Comparison of ENCODE assay signal across 27 cellular contexts in genomic region chr17:6498798-6499540, GRCh38. TPM values are rescaled to one million over a fixed set of nuclear protein-coding genes. Genes with fewer than 3 reads are reported as not detected.
DNase-seq lines count a peak whose midpoint lies in the region; ATAC-seq and TF ChIP-seq lines count a peak whose summit lies in the region.
"Had no signal": no experiment of that assay in that cellular context is flagged by ENCODE, and none has a peak within 500 bp of the region (broad histone marks: within the 10 kb centered on the region; RNA-seq: fewer than 3 reads in every experiment).

No MANE protein-coding gene starts in this region.

- H3K9ac ChIP-seq in BLaER1 treated with 17β-estradiol and CSF1 and Interleukin-3, amounts not matched to agents 10 nM and 100 nM, result peak overlapping the region in 2 of 11 experiments; percentile 19 to 63; a peak in 1 of 22 replicates
- no peak overlapping the region for H3K9ac ChIP-seq in stomach smooth muscle (ENCODE audit: low read length in 2 of 2)
- H3K9ac ChIP-seq: GM23248 had no signal

- H3K9me3 ChIP-seq in BLaER1 treated with 17β-estradiol and CSF1 and Interleukin-3, amounts not matched to agents 10 nM and 100 nM (replicated peaks in 1 of 11), result no peaks in the 10 kb centered on the region
- H3K9me3 ChIP-seq in lower lobe of right lung (no peaks in the 10 kb centered on the region), stomach smooth muscle (ENCODE audit: control insufficient read depth in 2 of 2, low read length in 2 of 2) (no peaks in the 10 kb centered on the region)
- H3K9me3 ChIP-seq: esophagus muscularis mucosa, testis had no signal

- H3K27ac ChIP-seq in BLaER1 treated with 17β-estradiol and CSF1 and Interleukin-3, amounts not matched to agents 10 nM and 100 nM, result peak overlapping the region in 2 of 11 experiments; percentile 77 to 83; a peak in 3 of 22 replicates
- H3K27ac ChIP-seq in lower lobe of right lung, result no peak overlapping the region
- peak overlapping the region; percentile 6 for H3K27ac ChIP-seq in stomach smooth muscle (ENCODE audit: low read length)
- H3K27ac ChIP-seq: esophagus muscularis mucosa, GM23248, skin epidermis, testis had no signal

- H4K20me1 ChIP-seq in BLaER1 treated with 17β-estradiol and CSF1 and Interleukin-3, amounts not matched to agents 10 nM and 100 nM, result peaks cover 0 to 24% (median 0%) of the 10 kb centered on the region in 11 experiments; a peak in 7 of 22 replicates

- no peak for TF ChIP-seq CTCF in lower lobe of right lung (IDR thresholded peaks at IDR 0.05)

- no peaks in the 10 kb centered on the region for H3K36me3 ChIP-seq in BLaER1 treated with 17β-estradiol and CSF1 and Interleukin-3, amounts not matched to agents 10 nM and 100 nM
- H3K36me3 ChIP-seq in lower lobe of right lung (no peaks in the 10 kb centered on the region), stomach smooth muscle (ENCODE audit: control insufficient read depth in 2 of 2, insufficient read depth in 2 of 2, low read length in 2 of 2) (peaks cover 3 to 8% of the 10 kb centered on the region in 2 donors)

- H3K4me3 ChIP-seq in BLaER1 treated with 17β-estradiol and CSF1 and Interleukin-3, amounts not matched to agents 10 nM and 100 nM, result no peak overlapping the region; a peak in 1 of 20 replicates
- no peak overlapping the region for H3K4me3 ChIP-seq in lower lobe of right lung
- no peak overlapping the region for H3K4me3 ChIP-seq in stomach smooth muscle (ENCODE audit: low read length in 2 of 2)
- H3K4me3 ChIP-seq: esophagus muscularis mucosa, GM23248, lung, skin epidermis, testis had no signal

- peaks cover 0 to 40% (median 0%) of the 10 kb centered on the region in 11 experiments; a peak in 5 of 22 replicates for H3K27me3 ChIP-seq in BLaER1 treated with 17β-estradiol and CSF1 and Interleukin-3, amounts not matched to agents 10 nM and 100 nM
- H3K27me3 ChIP-seq in lower lobe of right lung (ENCODE audit: low read depth) (peaks cover 5% of the 10 kb centered on the region), stomach smooth muscle (ENCODE audit: control insufficient read depth in 1 of 2, insufficient read depth in 2 of 2, low read length in 2 of 2) (no peaks in the 10 kb centered on the region)
- H3K27me3 ChIP-seq: esophagus muscularis mucosa, testis had no signal

- peak overlapping the region in 10 of 11 experiments; percentile 75 to 97 (median 94); a peak in 19 of 22 replicates for H3K4me2 ChIP-seq in BLaER1 treated with 17β-estradiol and CSF1 and Interleukin-3, amounts not matched to agents 10 nM and 100 nM

- intact Hi-C loops in lower lobe of right lung (cut with DNase I), result no loop called here

- peaks cover 35 to 59% (median 54%) of the 10 kb centered on the region in 10 experiments for H3K4me1 ChIP-seq in BLaER1 treated with 17β-estradiol and CSF1 and Interleukin-3, amounts not matched to agents 10 nM and 100 nM
- no peaks in the 10 kb centered on the region for H3K4me1 ChIP-seq in lower lobe of right lung
- H3K4me1 ChIP-seq in stomach smooth muscle (ENCODE audit: control insufficient read depth, insufficient read depth, low read length), result peaks cover 44% of the 10 kb centered on the region

- no peak for ATAC-seq in lower lobe of right lung
- ATAC-seq: activated CD8-positive, alpha-beta T cell treated with anti-CD3 and anti-CD28 coated beads, Interleukin-2, amount 10 ng/mL, durations not matched to agents 7 days and 5 days; natural killer cell treated with Interleukin-12 subunit alpha and Interleukin-12 subunit beta and Interleukin-15 and Interleukin-18, amount 100 ng/mL, for 72 hours; Panc1 had no signal

- DNase-seq in cerebellum (ENCODE audit: low spot score) (peak; percentile 83), lower lobe of right lung (peak; percentile 14), SKM-1 treated with dmso at 0.1 percent for 144 hours (lab: John Stamatoyannopoulos, UW; ENCODE audit: unreplicated experiment) (no peak), iPS-NIHi11 (ENCODE audit: low spot score) (no peak)
- DNase-seq in stimulated activated CD4-positive, alpha-beta T cell treated with anti-CD3 and anti-CD28 coated beads, Interleukin-1b, Interleukin-23, amount 100 ng/mL, for 48 hours, result no peak
- DNase-seq: activated CD4-positive, alpha-beta T cell treated with anti-CD3 and anti-CD28 coated beads for 1 hour; activated CD8-positive, alpha-beta T cell treated with anti-CD3 and anti-CD28 coated beads, Interleukin-2, amount 10 ng/mL, durations not matched to agents 7 days and 5 days; activated effector memory CD4-positive, alpha-beta T cell treated with Interleukin-2 at 50 U/mL for 16 hours; activated naive CD8-positive, alpha-beta T cell treated with anti-CD3 and anti-CD28 coated beads for 36 hours; COR-L47; dermis blood vessel endothelial cell; foreskin fibroblast; GM23248; HFFc6; kidney glomerular epithelial cell; NCI-H1436 treated with DMSO at 0.1 percent for 48 hours; NCI-H774; SHP77; stimulated activated naive CD4-positive, alpha-beta T cell treated with Interleukin-2 at 50 U/mL for 16 hours; testis had no signal

RNA-seq across cellular contexts. Expression of gene PIMREG, which starts 54.7 kb away (rescaled TPM):
- total RNA-seq in cerebellum (13.5 TPM), lower lobe of right lung (0.62 TPM)

RNA-seq across cellular contexts. Expression of gene PITPNM3, which starts 57.4 kb away (rescaled TPM):
- total RNA-seq in cerebellum, result 10.1 TPM
- total RNA-seq in lower lobe of right lung, result 12.3 TPM

Comparison
In these comparisons a context has a peak if more than half of its experiments do, and no peak if none do; other contexts are left out.
1. DNase-seq: peak in cerebellum (single experiment) and lower lobe of right lung (single experiment); none in SKM-1 treated with dmso at 0.1 percent for 144 hours (single experiment), stimulated activated CD4-positive, alpha-beta T cell treated with anti-CD3 and anti-CD28 coated beads, Interleukin-1b, Interleukin-23, amount 100 ng/mL, for 48 hours (single experiment) and iPS-NIHi11 (single experiment).